In the genomic region with DNA sequence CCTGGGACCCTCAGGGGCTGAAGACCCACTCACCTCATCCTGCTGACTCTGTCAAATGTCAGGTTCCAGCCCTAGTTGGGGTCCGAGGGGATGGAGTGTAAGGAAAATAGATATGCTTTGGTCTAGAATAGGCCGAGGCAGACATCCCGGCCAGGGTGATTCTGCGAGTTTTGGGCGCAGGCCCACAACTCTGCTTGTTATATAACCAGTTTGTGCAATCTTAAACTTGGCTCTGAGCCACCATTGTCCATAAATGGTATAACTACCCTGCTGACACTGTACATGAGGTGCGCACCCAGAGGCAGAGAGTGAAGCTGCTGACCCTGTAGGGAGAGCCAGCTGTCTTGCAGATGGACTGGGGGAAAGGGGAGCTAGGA, we compare ENCODE assay signal across 1 cellular context.
A peak's percentile ranks its signal among the peaks of the same experiment; 100 is the strongest.
TF ChIP-seq lines count a peak whose summit lies in the region.

No MANE protein-coding gene starts in this region.

TF ChIP-seq in HepG2, 621 proteins besides CTCF, POLR2A, EP300 and RAD21 (continued from another document):
- TF ChIP-seq, protein P1, sequence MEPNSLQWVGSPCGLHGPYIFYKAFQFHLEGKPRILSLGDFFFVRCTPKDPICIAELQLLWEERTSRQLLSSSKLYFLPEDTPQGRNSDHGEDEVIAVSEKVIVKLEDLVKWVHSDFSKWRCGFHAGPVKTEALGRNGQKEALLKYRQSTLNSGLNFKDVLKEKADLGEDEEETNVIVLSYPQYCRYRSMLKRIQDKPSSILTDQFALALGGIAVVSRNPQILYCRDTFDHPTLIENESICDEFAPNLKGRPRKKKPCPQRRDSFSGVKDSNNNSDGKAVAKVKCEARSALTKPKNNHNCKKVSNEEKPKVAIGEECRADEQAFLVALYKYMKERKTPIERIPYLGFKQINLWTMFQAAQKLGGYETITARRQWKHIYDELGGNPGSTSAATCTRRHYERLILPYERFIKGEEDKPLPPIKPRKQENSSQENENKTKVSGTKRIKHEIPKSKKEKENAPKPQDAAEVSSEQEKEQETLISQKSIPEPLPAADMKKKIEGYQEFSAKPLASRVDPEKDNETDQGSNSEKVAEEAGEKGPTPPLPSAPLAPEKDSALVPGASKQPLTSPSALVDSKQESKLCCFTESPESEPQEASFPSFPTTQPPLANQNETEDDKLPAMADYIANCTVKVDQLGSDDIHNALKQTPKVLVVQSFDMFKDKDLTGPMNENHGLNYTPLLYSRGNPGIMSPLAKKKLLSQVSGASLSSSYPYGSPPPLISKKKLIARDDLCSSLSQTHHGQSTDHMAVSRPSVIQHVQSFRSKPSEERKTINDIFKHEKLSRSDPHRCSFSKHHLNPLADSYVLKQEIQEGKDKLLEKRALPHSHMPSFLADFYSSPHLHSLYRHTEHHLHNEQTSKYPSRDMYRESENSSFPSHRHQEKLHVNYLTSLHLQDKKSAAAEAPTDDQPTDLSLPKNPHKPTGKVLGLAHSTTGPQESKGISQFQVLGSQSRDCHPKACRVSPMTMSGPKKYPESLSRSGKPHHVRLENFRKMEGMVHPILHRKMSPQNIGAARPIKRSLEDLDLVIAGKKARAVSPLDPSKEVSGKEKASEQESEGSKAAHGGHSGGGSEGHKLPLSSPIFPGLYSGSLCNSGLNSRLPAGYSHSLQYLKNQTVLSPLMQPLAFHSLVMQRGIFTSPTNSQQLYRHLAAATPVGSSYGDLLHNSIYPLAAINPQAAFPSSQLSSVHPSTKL (CRISPR knock-in tag; IDR thresholded peaks at IDR 0.05), result peak; percentile 42; the same call in 1 of the 2 replicates
- TF ChIP-seq, protein P2, sequence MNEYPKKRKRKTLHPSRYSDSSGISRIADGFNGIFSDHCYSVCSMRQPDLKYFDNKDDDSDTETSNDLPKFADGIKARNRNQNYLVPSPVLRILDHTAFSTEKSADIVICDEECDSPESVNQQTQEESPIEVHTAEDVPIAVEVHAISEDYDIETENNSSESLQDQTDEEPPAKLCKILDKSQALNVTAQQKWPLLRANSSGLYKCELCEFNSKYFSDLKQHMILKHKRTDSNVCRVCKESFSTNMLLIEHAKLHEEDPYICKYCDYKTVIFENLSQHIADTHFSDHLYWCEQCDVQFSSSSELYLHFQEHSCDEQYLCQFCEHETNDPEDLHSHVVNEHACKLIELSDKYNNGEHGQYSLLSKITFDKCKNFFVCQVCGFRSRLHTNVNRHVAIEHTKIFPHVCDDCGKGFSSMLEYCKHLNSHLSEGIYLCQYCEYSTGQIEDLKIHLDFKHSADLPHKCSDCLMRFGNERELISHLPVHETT (CRISPR knock-in tag; conservative IDR thresholded peaks at IDR 0.05), result no peak
- no peak for TF ChIP-seq FOXO1 (CRISPR knock-in tag; IDR thresholded peaks at IDR 0.05)
- TF ChIP-seq HOMEZ (CRISPR knock-in tag; IDR thresholded peaks at IDR 0.05; ENCODE audit: low read depth), result no peak
- TF ChIP-seq ATF4 (CRISPR knock-in tag; IDR thresholded peaks at IDR 0.05), result no peak
- TF ChIP-seq ZNF562 (CRISPR knock-in tag; IDR thresholded peaks at IDR 0.05; ENCODE audit: borderline replicate concordance), result no peak
- TF ChIP-seq ZNF530 (CRISPR knock-in tag; IDR thresholded peaks at IDR 0.05; ENCODE audit: low read depth), result no peak
- TF ChIP-seq, protein P3, sequence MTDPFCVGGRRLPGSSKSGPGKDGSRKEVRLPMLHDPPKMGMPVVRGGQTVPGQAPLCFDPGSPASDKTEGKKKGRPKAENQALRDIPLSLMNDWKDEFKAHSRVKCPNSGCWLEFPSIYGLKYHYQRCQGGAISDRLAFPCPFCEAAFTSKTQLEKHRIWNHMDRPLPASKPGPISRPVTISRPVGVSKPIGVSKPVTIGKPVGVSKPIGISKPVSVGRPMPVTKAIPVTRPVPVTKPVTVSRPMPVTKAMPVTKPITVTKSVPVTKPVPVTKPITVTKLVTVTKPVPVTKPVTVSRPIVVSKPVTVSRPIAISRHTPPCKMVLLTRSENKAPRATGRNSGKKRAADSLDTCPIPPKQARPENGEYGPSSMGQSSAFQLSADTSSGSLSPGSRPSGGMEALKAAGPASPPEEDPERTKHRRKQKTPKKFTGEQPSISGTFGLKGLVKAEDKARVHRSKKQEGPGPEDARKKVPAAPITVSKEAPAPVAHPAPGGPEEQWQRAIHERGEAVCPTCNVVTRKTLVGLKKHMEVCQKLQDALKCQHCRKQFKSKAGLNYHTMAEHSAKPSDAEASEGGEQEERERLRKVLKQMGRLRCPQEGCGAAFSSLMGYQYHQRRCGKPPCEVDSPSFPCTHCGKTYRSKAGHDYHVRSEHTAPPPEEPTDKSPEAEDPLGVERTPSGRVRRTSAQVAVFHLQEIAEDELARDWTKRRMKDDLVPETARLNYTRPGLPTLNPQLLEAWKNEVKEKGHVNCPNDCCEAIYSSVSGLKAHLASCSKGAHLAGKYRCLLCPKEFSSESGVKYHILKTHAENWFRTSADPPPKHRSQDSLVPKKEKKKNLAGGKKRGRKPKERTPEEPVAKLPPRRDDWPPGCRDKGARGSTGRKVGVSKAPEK (CRISPR knock-in tag; IDR thresholded peaks at IDR 0.05; ENCODE audit: borderline replicate concordance), result 0 out of 2 replicates have a peak, but pooled peaks have one; percentile 12
- TF ChIP-seq SAFB2 (CRISPR knock-in tag; IDR thresholded peaks at IDR 0.05; ENCODE audit: borderline replicate concordance, low read depth), result no peak
- TF ChIP-seq FOXK2 (IDR thresholded peaks at IDR 0.05), result no peak
- TF ChIP-seq ZNF567 (CRISPR knock-in tag; IDR thresholded peaks at IDR 0.05; ENCODE audit: borderline replicate concordance), result no peak
- TF ChIP-seq XRCC5 (optimal IDR thresholded peaks at IDR 0.05; ENCODE audit: low read length), result peak; percentile 67
- no peak for TF ChIP-seq RELA (CRISPR knock-in tag; IDR thresholded peaks at IDR 0.05)
- TF ChIP-seq HNRNPUL1 (IDR thresholded peaks at IDR 0.05; ENCODE audit: low read depth, low read length), result no peak
- peak; percentile 87; the same call in 1 of the 2 replicates for TF ChIP-seq ZNF292 (CRISPR knock-in tag; IDR thresholded peaks at IDR 0.05; ENCODE audit: borderline replicate concordance, low read depth)
- TF ChIP-seq MTA1 (CRISPR knock-in tag; IDR thresholded peaks at IDR 0.05; ENCODE audit: borderline replicate concordance), result 0 out of 2 replicates have a peak, but pooled peaks have one; percentile 12
- no peak for TF ChIP-seq SIN3A (IDR thresholded peaks at IDR 0.05; ENCODE audit: borderline replicate concordance, low read depth, low read length)
- no peak for TF ChIP-seq KDM1A (CRISPR knock-in tag; IDR thresholded peaks at IDR 0.05)
- TF ChIP-seq HNRNPH1 (optimal IDR thresholded peaks at IDR 0.05; ENCODE audit: low read depth, low read length), result no peak
- no peak for TF ChIP-seq THAP11 (CRISPR knock-in tag; IDR thresholded peaks at IDR 0.05)
